Comparison of ENCODE assay signal across 30 cellular contexts in the genomic region with DNA sequence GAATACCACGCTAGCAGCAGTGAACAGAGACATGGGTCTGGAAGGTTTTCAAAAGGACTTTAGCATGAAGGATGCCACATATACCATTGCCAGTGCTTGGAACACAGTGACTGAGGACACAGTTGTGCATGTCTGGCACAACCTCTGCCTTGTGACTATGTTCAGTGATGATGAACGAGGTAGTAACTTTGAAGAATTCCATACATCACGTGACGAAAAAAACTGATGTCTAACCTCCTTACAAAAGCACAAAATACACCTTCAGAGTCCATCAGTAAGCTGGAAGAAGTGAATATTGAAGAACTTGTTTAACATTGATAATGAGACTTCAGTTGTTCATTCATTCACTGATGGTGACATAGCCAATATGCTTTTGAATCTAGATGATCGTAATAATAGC.
"Had no signal": no experiment of that assay in that cellular context is flagged by ENCODE, and none has a peak within 500 bp of the region (broad histone marks: within the 10 kb centered on the region; RNA-seq: fewer than 3 reads in every experiment).

No MANE protein-coding gene starts in this region.

- H3K36me3 ChIP-seq: adrenal gland had no signal

- DNase-seq: activated B cell treated with CpG ODN at 0.5 μM for 24 hours; activated CD4-positive, alpha-beta memory T cell treated with anti-CD3 and anti-CD28 coated beads for 36 hours; activated CD4-positive, alpha-beta T cell treated with anti-CD3 and anti-CD28 coated beads for 4 hours; activated CD4-positive, alpha-beta T cell treated with anti-CD3 and anti-CD28 coated beads, Interleukin-2, amount 10 ng/mL, durations not matched to agents 24 days and 14 days; activated CD4-positive, alpha-beta T cell treated with anti-CD3 and anti-CD28 coated beads, Interleukin-2, amount 50 U/mL, for 1 hour; activated CD4-positive, alpha-beta T cell treated with anti-CD3 and anti-CD28 coated beads, Interleukin-2, amount 50 U/mL, for 4 hours; activated CD4-positive, CD25-positive, alpha-beta regulatory T cell treated with anti-CD3 and anti-CD28 coated beads, Interleukin-2, amount 50 U/mL, for 72 hours; activated CD8-positive, alpha-beta memory T cell treated with anti-CD3 and anti-CD28 coated beads, Interleukin-2, amount 50 U/mL, for 4 hours; activated CD8-positive, alpha-beta T cell treated with anti-CD3 and anti-CD28 coated beads for 36 hours; activated effector memory CD4-positive, alpha-beta T cell treated with anti-CD3 and anti-CD28 coated beads, Interleukin-2, amount 50 U/mL, for 16 hours; activated gamma-delta T cell treated with Interleukin-2 at 50 U/mL for 16 hours; activated naive CD4-positive, alpha-beta T cell; activated naive CD4-positive, alpha-beta T cell treated with anti-CD3 and anti-CD28 coated beads for 36 hours; activated naive CD4-positive, alpha-beta T cell treated with anti-CD3 and anti-CD28 coated beads, Interleukin-2, amount 50 U/mL, for 16 hours; activated naive CD8-positive, alpha-beta T cell treated with anti-CD3 and anti-CD28 coated beads for 36 hours; activated T-cell treated with anti-CD3 and anti-CD28 coated beads for 4 hours; activated T-cell treated with anti-CD3 and anti-CD28 coated beads, Interleukin-2, amount 50 U/mL, for 1 hour; activated T-cell treated with anti-CD3 and anti-CD28 coated beads, Interleukin-2, amount 50 U/mL, for 4 hours; activated T-cell treated with anti-CD3 and anti-CD28 coated beads, Interleukin-2, amount 50 U/mL, for 72 hours; adrenal gland; amniotic stem cell; aorta; central memory CD4-positive, alpha-beta T cell; T-helper 1 cell; T-helper 2 cell; T-helper 9 cell had no signal

- H3K27ac ChIP-seq: adrenal gland, VCaP had no signal

- H3K4me3 ChIP-seq: adrenal gland had no signal

- H3K27me3 ChIP-seq: adrenal gland had no signal

- H3K9me3 ChIP-seq: adrenal gland had no signal

- ATAC-seq: activated CD8-positive, alpha-beta T cell treated with anti-CD3 and anti-CD28 coated beads for 36 hours; activated naive CD4-positive, alpha-beta T cell treated with anti-CD3 and anti-CD28 coated beads, Interleukin-2, amount 50 U/mL, for 72 hours; activated T-cell treated with anti-CD3 and anti-CD28 coated beads, Interleukin-2, amount 50 U/mL, for 4 hours; activated T-cell treated with anti-CD3 and anti-CD28 coated beads, Interleukin-2, amount 50 U/mL, for 72 hours; activated T-helper 17 cell treated with anti-CD3 and anti-CD28 coated beads, Interleukin-2, amount 50 U/mL, for 72 hours had no signal

- FAIRE-seq: TTC549 had no signal

- H3K4me1 ChIP-seq: adrenal gland had no signal
